1 cellular context compared by ENCODE assay signal in genomic region chr2:32375228-32375892, GRCh38.
TF ChIP-seq lines count a peak whose summit lies in the region.

No MANE protein-coding gene starts in this region.

TF ChIP-seq in GM12878, 131 proteins besides CTCF, POLR2A, EP300 and RAD21:
- TF ChIP-seq ZBTB40 (IDR thresholded peaks at IDR 0.05; ENCODE audit: borderline replicate concordance) (no peak), MYB (IDR thresholded peaks at IDR 0.05; ENCODE audit: borderline replicate concordance, low read depth, low read length) (no peak), RB1 (IDR thresholded peaks at IDR 0.05; ENCODE audit: borderline replicate concordance) (no peak), SUPT20H (IDR thresholded peaks at IDR 0.05; ENCODE audit: borderline replicate concordance, control insufficient read depth, low read depth, low read length) (no peak), SP1 (IDR thresholded peaks at IDR 0.05; ENCODE audit: low read depth, low read length) (no peak)
